ENCODE assay signal across 11 cellular contexts in the genomic region with DNA sequence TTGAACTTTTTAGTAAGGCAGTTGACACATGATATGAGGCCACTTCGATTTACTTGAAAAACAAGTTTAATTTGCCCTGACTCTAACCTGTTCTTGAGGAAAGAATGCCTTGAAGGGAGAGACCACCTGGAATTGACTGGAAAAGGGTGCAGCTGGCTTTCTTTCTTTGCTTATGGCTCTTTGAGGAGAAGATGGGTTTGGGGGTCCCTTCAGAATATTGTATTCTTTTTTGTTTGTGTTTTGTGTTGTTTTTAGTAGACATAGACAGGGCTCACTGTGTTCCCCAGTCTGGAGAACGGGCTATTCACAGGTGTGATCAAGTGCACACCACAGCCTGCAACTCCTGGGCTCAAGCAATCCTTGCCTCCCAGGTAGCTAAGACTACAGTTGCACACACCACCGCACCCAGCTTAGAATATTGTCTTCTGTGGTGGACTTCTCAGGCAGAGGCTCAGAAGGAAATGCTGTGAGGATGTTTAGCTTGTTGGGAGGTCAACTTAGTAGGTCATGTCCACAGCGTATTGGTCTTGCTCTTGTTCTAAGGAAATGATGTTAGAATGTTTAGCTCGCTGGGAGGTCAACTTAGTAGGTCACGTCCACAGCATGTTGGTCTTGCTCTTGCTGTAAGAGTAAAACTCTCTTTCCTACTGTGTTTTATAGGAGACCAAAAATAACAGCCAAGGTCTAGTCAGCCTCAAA. TPM values are rescaled to one million over a fixed set of nuclear protein-coding genes. Genes with fewer than 3 reads are reported as not detected.
DNase-seq lines count a peak whose midpoint lies in the region; FAIRE-seq and TF ChIP-seq lines count a peak whose summit lies in the region.
"Had no signal": no experiment of that assay in that cellular context is flagged by ENCODE, and none has a peak within 500 bp of the region (broad histone marks: within the 10 kb centered on the region; RNA-seq: fewer than 3 reads in every experiment).

No MANE protein-coding gene starts in this region.

- H3K9me3 Mint-ChIP-seq in CD4-positive, alpha-beta memory T cell, result peaks cover 0 to 2% (median 0%) of the 10 kb centered on the region in 8 donors

- H3K4me3 ChIP-seq in CD4-positive, alpha-beta memory T cell (ENCODE audit: low read length in 2 of 2), result peak overlapping the region; percentile 97 to 98
- peak overlapping the region; percentile 55 for H3K4me3 ChIP-seq in NT2/D1 (ENCODE audit: insufficient read length, low read depth)
- peak overlapping the region; percentile 68 to 89 (median 76); a peak in 7 of 8 replicates for H3K4me3 ChIP-seq in H1 (ENCODE audit: extremely low read depth in 1 of 4, insufficient read depth in 2 of 4, low read depth in 3 of 4, low read length in 4 of 4)
- H3K4me3 ChIP-seq in neuron (ENCODE audit: low read length), result peak overlapping the region; percentile 84

- H2AK5ac ChIP-seq in H1 (ENCODE audit: low read depth, low read length), result no peak overlapping the region

- no peak overlapping the region for H3K56ac ChIP-seq in H1 (replicated peaks; ENCODE audit: insufficient read length, low read depth, low read length)

- 89% methylated on average over 6 of the region's 6 CpGs; no CpG with 5 or more reads in 1 of the 2 experiments for WGBS in H1 (ENCODE audit: extremely low coverage in 1 of 2, insufficient coverage in 1 of 2, insufficient read length in 1 of 2, insufficient replicate concordance in 2 of 2, low coverage in 1 of 2, low lambda C conversion rate in 2 of 2, missing lambda C conversion rate in 1 of 2), 2 experiments

- H3K4me1 Mint-ChIP-seq in CD4-positive, alpha-beta memory T cell, result peaks cover 19 to 44% (median 30%) of the 10 kb centered on the region in 4 donors

- H3K23ac ChIP-seq in H1 (ENCODE audit: insufficient read length), result no peak overlapping the region

- peaks cover 38% of the 10 kb centered on the region for H3K36me3 ChIP-seq in CD4-positive, alpha-beta memory T cell (ENCODE audit: insufficient read depth, low read length)
- H3K36me3 ChIP-seq in NT2/D1 (ENCODE audit: insufficient read depth, insufficient read length, low read length) (peaks cover 42% of the 10 kb centered on the region), H1 (ENCODE audit: control insufficient read depth in 2 of 4, insufficient read depth in 4 of 4, low read length in 3 of 4) (peaks cover 12 to 32% (median 29%) of the 10 kb centered on the region in 4 experiments), neuron (ENCODE audit: insufficient read depth, low read length) (peaks cover 35% of the 10 kb centered on the region)

- no peak overlapping the region for H4K91ac ChIP-seq in H1 (replicated peaks; ENCODE audit: insufficient read length, low read length)

- peaks cover 5% of the 10 kb centered on the region; the same call in 1 of the 2 replicates for H3K79me1 ChIP-seq in H1 (ENCODE audit: low read depth, low read length)

- no peak overlapping the region for H2BK120ac ChIP-seq in H1 (replicated peaks; ENCODE audit: low read depth, low read length)

- H3K9me3 ChIP-seq in CD4-positive, alpha-beta memory T cell (ENCODE audit: control insufficient read depth in 1 of 2, low read length in 2 of 2), result no peaks in the 10 kb centered on the region
- H3K9me3 ChIP-seq in NT2/D1 (ENCODE audit: insufficient read depth, low read length), result no peaks in the 10 kb centered on the region
- H3K9me3 ChIP-seq in H1 (ENCODE audit: insufficient read depth in 2 of 2, low read depth in 1 of 2, low read length in 1 of 2), result no peaks in the 10 kb centered on the region
- no peaks in the 10 kb centered on the region for H3K9me3 ChIP-seq in neuron (ENCODE audit: low read length)
- H3K9me3 ChIP-seq: gastroesophageal sphincter had no signal

- no peak overlapping the region for H2BK12ac ChIP-seq in H1 (ENCODE audit: low read depth, low read length)

- H3K36me3 Mint-ChIP-seq in CD4-positive, alpha-beta memory T cell, result peaks cover 37 to 56% of the 10 kb centered on the region in 2 donors

- peaks cover 29% of the 10 kb centered on the region for H3K4me1 ChIP-seq in CD4-positive, alpha-beta memory T cell (ENCODE audit: insufficient read depth, low read length)
- peaks cover 3% of the 10 kb centered on the region for H3K4me1 ChIP-seq in NT2/D1 (ENCODE audit: insufficient read depth, insufficient read length)
- H3K4me1 ChIP-seq in H1 (replicated peaks in 1 of 4; ENCODE audit: control insufficient read depth in 3 of 4, insufficient read depth in 4 of 4, low read length in 3 of 4), result peaks cover 0 to 4% (median 2%) of the 10 kb centered on the region in 4 experiments; a peak in 5 of 7 replicates
- peaks cover 9% of the 10 kb centered on the region for H3K4me1 ChIP-seq in neuron (ENCODE audit: insufficient read depth, low read length)

- intact Hi-C loops in CD4-positive, alpha-beta memory T cell (cut with micrococcal nuclease), result loop anchor here (10.0 kb wide), 1 partner anchor 651 kb away; the partner anchor contains the start of gene NGDN

- H3K27me3 ChIP-seq in CD4-positive, alpha-beta memory T cell (ENCODE audit: insufficient read depth, low read length), result no peaks in the 10 kb centered on the region
- H3K27me3 ChIP-seq in NT2/D1 (ENCODE audit: insufficient read depth, insufficient read length) (no peaks in the 10 kb centered on the region), H1 (replicated peaks in 1 of 4; ENCODE audit: control insufficient read depth in 3 of 4, extremely low read depth in 1 of 4, insufficient read depth in 3 of 4, low read length in 3 of 4) (no peaks in the 10 kb centered on the region), neuron (ENCODE audit: insufficient read depth, low read length) (no peaks in the 10 kb centered on the region)
- H3K27me3 ChIP-seq: gastroesophageal sphincter had no signal

- DNase-seq in CD4-positive, alpha-beta memory T cell, result no peak
- DNase-seq in NT2/D1 (ENCODE audit: low read depth, low spot score) (no peak), H1 (ENCODE audit: low read depth in 1 of 2, low spot score in 2 of 2) (no peak), GDM1 (lab: John Stamatoyannopoulos, UW) (no peak), H4 (ENCODE audit: low spot score) (no peak), C1 segment of cervical spinal cord (lab: John Stamatoyannopoulos, UW) (no peak), OCI-M1 (lab: John Stamatoyannopoulos, UW) (no peak)
- DNase-seq: activated CD4-positive, alpha-beta T cell treated with anti-CD3 and anti-CD28 coated beads, Interleukin-2, amount 50 U/mL, for 4 hours; stimulated activated CD4-positive, alpha-beta T cell treated with anti-CD3 and anti-CD28 coated beads, Interleukin-4, amount 100 ng/mL, for 4 hours had no signal

- H3K4me3 Mint-ChIP-seq in CD4-positive, alpha-beta memory T cell, result peak overlapping the region; percentile 95 to 99 (median 98)

- no peak overlapping the region for H4K5ac ChIP-seq in H1 (ENCODE audit: insufficient read length, low read depth, low read length)

- TF ChIP-seq POLR2A in H1 (IDR thresholded peaks at IDR 0.05; ENCODE audit: control extremely low read depth in 1 of 2, low read depth in 2 of 2, low read length in 2 of 2), result no peak

- H3K79me2 ChIP-seq in H1 (ENCODE audit: control insufficient read depth in 1 of 2, insufficient read depth in 2 of 2, low read length in 2 of 2), result peaks cover 0 to 10% of the 10 kb centered on the region in 2 experiments; a peak in 2 of 4 replicates

- no peak for FAIRE-seq in H1 (lab: Jason Lieb, UNC)

- H2BK15ac ChIP-seq in H1 (ENCODE audit: low read length), result no peak overlapping the region

- H3K4ac ChIP-seq in H1 (replicated peaks; ENCODE audit: insufficient read length, low read depth, low read length), result no peak overlapping the region

- H2BK20ac ChIP-seq in H1 (ENCODE audit: low read length), result no peak overlapping the region

- no peak overlapping the region for H3K9ac ChIP-seq in NT2/D1 (ENCODE audit: insufficient read length, low read depth)
- H3K9ac ChIP-seq in H1 (replicated peaks in 1 of 4; ENCODE audit: extremely low read depth in 1 of 4, low read depth in 3 of 4, low read length in 3 of 4), result no peak overlapping the region

- H2AFZ ChIP-seq in H1 (ENCODE audit: low read length) (no peak overlapping the region), neuron (ENCODE audit: low read depth, low read length) (no peak overlapping the region)

- no peak for TF ChIP-seq EP300 in H1 (IDR thresholded peaks at IDR 0.05; ENCODE audit: borderline replicate concordance in 1 of 2, low read depth in 2 of 2, low read length in 2 of 2)

- POLR2A ChIA-PET in CD4-positive, alpha-beta memory T cell (lab: Charles Lee; ENCODE audit: partially characterized antibody), result interaction anchor here (1.2 to 9.6 kb wide), 10 partner anchors 18 to 314 kb away, joined by 3 to 347 read pairs (median 30); partner anchors contain the start of genes CARMIL3, CBLN3, CIDEB and EMC9
- POLR2A ChIA-PET in H1 (lab: Charles Lee; ENCODE audit: partially characterized antibody), result interaction anchor here (0.6 to 7.1 kb wide), 12 partner anchors 12 to 97 kb away, joined by 3 to 125 read pairs (median 5); partner anchors contain the start of genes CHMP4A, EMC9, FITM1 and IRF9

- H3K27ac Mint-ChIP-seq in CD4-positive, alpha-beta memory T cell, result peak overlapping the region; percentile 23 to 100 (median 99)

- peaks cover 7% of the 10 kb centered on the region for H3K23me2 ChIP-seq in H1 (ENCODE audit: low read depth, low read length)

- no peak for TF ChIP-seq RAD21 in H1 (IDR thresholded peaks at IDR 0.05 in 1 of 2, conservative IDR thresholded peaks at IDR 0.05 in 1 of 2; ENCODE audit: low read depth in 2 of 2, low read length in 2 of 2)

- H3K18ac ChIP-seq in H1 (ENCODE audit: extremely low read depth, low read length), result no peak overlapping the region

- peak overlapping the region; percentile 87 to 91 for H3K4me2 ChIP-seq in H1 (ENCODE audit: insufficient read depth in 1 of 2, low read depth in 2 of 2, low read length in 2 of 2)

- no peak for TF ChIP-seq CTCF in H1 (IDR thresholded peaks at IDR 0.05; ENCODE audit: control extremely low read depth in 1 of 3, insufficient read depth in 1 of 3, low read depth in 1 of 3, low read length in 3 of 3)

- H2BK5ac ChIP-seq in H1 (ENCODE audit: low read depth, low read length), result no peak overlapping the region

- no peak overlapping the region for H3K14ac ChIP-seq in H1 (ENCODE audit: insufficient read length)

- no peaks in the 10 kb centered on the region for H3K27me3 Mint-ChIP-seq in CD4-positive, alpha-beta memory T cell

- peaks cover 0 to 3% of the 10 kb centered on the region in 2 experiments for H4K20me1 ChIP-seq in H1 (replicated peaks in 1 of 2; ENCODE audit: control insufficient read depth in 1 of 2, insufficient read depth in 2 of 2, low read length in 2 of 2)

- peak overlapping the region; percentile 98 for H3K27ac ChIP-seq in CD4-positive, alpha-beta memory T cell (ENCODE audit: low read depth, low read length)
- H3K27ac ChIP-seq in H1 (ENCODE audit: low read depth, low read length), result no peak overlapping the region

- no peak overlapping the region for H4K8ac ChIP-seq in H1 (ENCODE audit: extremely low read depth, insufficient read depth, low read length)

- CTCF ChIA-PET in CD4-positive, alpha-beta memory T cell (lab: Charles Lee; ENCODE audit: partially characterized antibody), result interaction anchor here (0.7 to 5.4 kb wide), 10 partner anchors 8 to 65 kb away, joined by 3 to 43 read pairs (median 8); partner anchors contain the start of genes IRF9, PCK2, PSME1 and PSME2
- CTCF ChIA-PET in H1 (lab: Charles Lee; ENCODE audit: partially characterized antibody), result interaction anchor here (0.6 to 2.4 kb wide), 7 partner anchors 10 to 486 kb away, joined by 3 to 10 read pairs (median 3); partner anchors contain the start of gene EMC9

RNA-seq across cellular contexts. Expression of gene NRL, which starts 1.5 kb away (rescaled TPM):
- total RNA-seq in CD4-positive, alpha-beta memory T cell, result 1 to 10 TPM; 2.9 to 4.5 TPM
- 1 to 10 TPM; 1.4 to 1.6 TPM for polyA plus RNA-seq in CD4-positive, alpha-beta memory T cell
- total RNA-seq in H1 (2021; fragmentation: NEBNext Ultra II Directional; extraction: Animal tissue kit (Norgen Biotek cat#: 25700)), result 1.1 TPM in 2 replicates
- polyA plus RNA-seq in H1 (2011; rRNA removed), result 2.1 and 2.2 TPM in 2 replicates
- polyA plus RNA-seq in H1 (2011; cell fraction: cytosol; rRNA removed), result 1.9 TPM
- polyA plus RNA-seq in H1 (2011; cell fraction: nucleus; rRNA removed), result 1.8 TPM
- polyA plus RNA-seq in H1 (2012, experiment 1 of 2), result 0.39 to 1.3 TPM (median 0.65 TPM) in 4 replicates
- polyA plus RNA-seq in H1 (2012, experiment 2 of 2), result 1.0 TPM
- 1.1 TPM for polyA plus RNA-seq in H1 (2013, experiment 1 of 2)
- 1.3 TPM for polyA plus RNA-seq in H1 (2013, experiment 2 of 2)
- polyA minus RNA-seq in H1 (2011; rRNA and poly(A)+ RNA removed), result 0.95 and 1.5 TPM in 2 replicates
- polyA minus RNA-seq in H1 (2011; cell fraction: cytosol; rRNA and poly(A)+ RNA removed), result 0.51 TPM
- 2.5 TPM for polyA minus RNA-seq in H1 (2011; cell fraction: nucleus; rRNA and poly(A)+ RNA removed)
- total RNA-seq in H4 (2014; rRNA removed; shearing (Covaris generic)), result 1.0 and 1.6 TPM in 2 replicates

RNA-seq across cellular contexts. Expression of gene DCAF11, which starts 1.7 kb away (rescaled TPM):
- total RNA-seq in CD4-positive, alpha-beta memory T cell, result 10 to 100 TPM; 71.5 to 75.8 TPM
- 10 to 100 TPM; 75.1 to 93.4 TPM for polyA plus RNA-seq in CD4-positive, alpha-beta memory T cell
- 63.6 and 67.2 TPM in 2 replicates for total RNA-seq in H1 (2021; fragmentation: NEBNext Ultra II Directional; extraction: Animal tissue kit (Norgen Biotek cat#: 25700))
- polyA plus RNA-seq in H1 (2011; rRNA removed), result 60.4 and 74.6 TPM in 2 replicates
- polyA plus RNA-seq in H1 (2011; cell fraction: cytosol; rRNA removed), result 80.4 TPM
- polyA plus RNA-seq in H1 (2011; cell fraction: nucleus; rRNA removed), result 82.9 TPM
- 58.7 to 73.6 TPM (median 70.9 TPM) in 4 replicates for polyA plus RNA-seq in H1 (2012, experiment 1 of 2)
- polyA plus RNA-seq in H1 (2012, experiment 2 of 2), result 77.2 TPM
- 30.0 TPM for polyA plus RNA-seq in H1 (2013, experiment 1 of 2)
- 30.0 TPM for polyA plus RNA-seq in H1 (2013, experiment 2 of 2)
- 83.6 and 86.0 TPM in 2 replicates for polyA minus RNA-seq in H1 (2011; rRNA and poly(A)+ RNA removed)
- 46.2 TPM for polyA minus RNA-seq in H1 (2011; cell fraction: cytosol; rRNA and poly(A)+ RNA removed)
- polyA minus RNA-seq in H1 (2011; cell fraction: nucleus; rRNA and poly(A)+ RNA removed), result 55.6 TPM
- 53.4 and 78.4 TPM in 2 replicates for total RNA-seq in H4 (2014; rRNA removed; shearing (Covaris generic))

RNA-seq across cellular contexts. Expression of gene FITM1, which starts 14.2 kb away (rescaled TPM):
- total RNA-seq in CD4-positive, alpha-beta memory T cell, result 1 to 10 TPM; 3.2 to 4.2 TPM
- polyA plus RNA-seq in CD4-positive, alpha-beta memory T cell, result under 1 TPM; 0.69 to 0.81 TPM
- total RNA-seq in H1 (2021; fragmentation: NEBNext Ultra II Directional; extraction: Animal tissue kit (Norgen Biotek cat#: 25700)), result 0.33 and 0.76 TPM in 2 replicates
- 0.53 and 0.80 TPM in 2 replicates for polyA plus RNA-seq in H1 (2011; rRNA removed)
- polyA plus RNA-seq in H1 (2011; cell fraction: cytosol; rRNA removed), result 0.31 TPM
- 1.1 TPM for polyA plus RNA-seq in H1 (2011; cell fraction: nucleus; rRNA removed)
- 0.17 to 0.74 TPM (median 0.45 TPM) in 3 of 4 replicates, not detected in the other for polyA plus RNA-seq in H1 (2012, experiment 1 of 2)
- polyA plus RNA-seq in H1 (2012, experiment 2 of 2), result 0.39 TPM
- 0.39 TPM for polyA plus RNA-seq in H1 (2013, experiment 1 of 2)
- 0.13 TPM for polyA plus RNA-seq in H1 (2013, experiment 2 of 2)
- 0.29 TPM in 1 of 2 replicates, not detected in the other for polyA minus RNA-seq in H1 (2011; rRNA and poly(A)+ RNA removed)
- polyA minus RNA-seq in H1 (2011; cell fraction: cytosol; rRNA and poly(A)+ RNA removed), result not detected
- not detected for polyA minus RNA-seq in H1 (2011; cell fraction: nucleus; rRNA and poly(A)+ RNA removed)
- not detected in 2 replicates for total RNA-seq in H4 (2014; rRNA removed; shearing (Covaris generic))

RNA-seq across cellular contexts. Expression of gene PSME1, which starts 19.7 kb away (rescaled TPM):
- 100 to 1,000 TPM; 257 to 273 TPM for total RNA-seq in CD4-positive, alpha-beta memory T cell
- polyA plus RNA-seq in CD4-positive, alpha-beta memory T cell, result 1,000 to 10,000 TPM in 1 of 2 donors, 100 to 1,000 TPM in 1; 976 to 1,008 TPM
- total RNA-seq in H1 (2021; fragmentation: NEBNext Ultra II Directional; extraction: Animal tissue kit (Norgen Biotek cat#: 25700)), result 85.9 and 91.7 TPM in 2 replicates
- polyA plus RNA-seq in H1 (2011; rRNA removed), result 57.4 and 74.9 TPM in 2 replicates
- 62.9 TPM for polyA plus RNA-seq in H1 (2011; cell fraction: cytosol; rRNA removed)
- polyA plus RNA-seq in H1 (2011; cell fraction: nucleus; rRNA removed), result 52.4 TPM
- 113 to 118 TPM (median 116 TPM) in 4 replicates for polyA plus RNA-seq in H1 (2012, experiment 1 of 2)
- polyA plus RNA-seq in H1 (2012, experiment 2 of 2), result 77.2 TPM
- polyA plus RNA-seq in H1 (2013, experiment 1 of 2), result 86.1 TPM
- 80.8 TPM for polyA plus RNA-seq in H1 (2013, experiment 2 of 2)
- polyA minus RNA-seq in H1 (2011; rRNA and poly(A)+ RNA removed), result 16.0 and 19.0 TPM in 2 replicates
- polyA minus RNA-seq in H1 (2011; cell fraction: cytosol; rRNA and poly(A)+ RNA removed), result 15.7 TPM
- polyA minus RNA-seq in H1 (2011; cell fraction: nucleus; rRNA and poly(A)+ RNA removed), result 13.6 TPM
- total RNA-seq in H4 (2014; rRNA removed; shearing (Covaris generic)), result 584 and 638 TPM in 2 replicates

RNA-seq across cellular contexts. Expression of gene PCK2, which starts 22.1 kb away (rescaled TPM):
- total RNA-seq in CD4-positive, alpha-beta memory T cell, result 10 to 100 TPM; 18.3 to 21.4 TPM
- polyA plus RNA-seq in CD4-positive, alpha-beta memory T cell, result 10 to 100 TPM; 11.0 to 15.5 TPM
- total RNA-seq in H1 (2021; fragmentation: NEBNext Ultra II Directional; extraction: Animal tissue kit (Norgen Biotek cat#: 25700)), result 79.3 and 81.9 TPM in 2 replicates
- polyA plus RNA-seq in H1 (2011; rRNA removed), result 115 and 221 TPM in 2 replicates
- polyA plus RNA-seq in H1 (2011; cell fraction: cytosol; rRNA removed), result 165 TPM
- 263 TPM for polyA plus RNA-seq in H1 (2011; cell fraction: nucleus; rRNA removed)
- 63.9 to 105 TPM (median 99.4 TPM) in 4 replicates for polyA plus RNA-seq in H1 (2012, experiment 1 of 2)
- polyA plus RNA-seq in H1 (2012, experiment 2 of 2), result 105 TPM
- polyA plus RNA-seq in H1 (2013, experiment 1 of 2), result 67.3 TPM
- 67.0 TPM for polyA plus RNA-seq in H1 (2013, experiment 2 of 2)
- 75.2 and 96.9 TPM in 2 replicates for polyA minus RNA-seq in H1 (2011; rRNA and poly(A)+ RNA removed)
- 79.0 TPM for polyA minus RNA-seq in H1 (2011; cell fraction: cytosol; rRNA and poly(A)+ RNA removed)
- polyA minus RNA-seq in H1 (2011; cell fraction: nucleus; rRNA and poly(A)+ RNA removed), result 63.1 TPM
- 14.3 and 16.0 TPM in 2 replicates for total RNA-seq in H4 (2014; rRNA removed; shearing (Covaris generic))
